8 cellular contexts compared by ENCODE assay signal in genomic region chr5:8458038-8458383, GRCh38.
A peak's percentile ranks its signal among the peaks of the same experiment; 100 is the strongest.
DNase-seq lines count a peak whose midpoint lies in the region; ATAC-seq and TF ChIP-seq lines count a peak whose summit lies in the region.

No MANE protein-coding gene starts in this region.

- no peaks in the 10 kb centered on the region for H3K9me3 Mint-ChIP-seq in HFFc6
- no peaks in the 10 kb centered on the region for H3K9me3 Mint-ChIP-seq in natural killer cell treated with Interleukin-12 subunit alpha and Interleukin-12 subunit beta and Interleukin-15 and Interleukin-18, amount 100 ng/mL, for 72 hours

- peak overlapping the region; percentile 88 for H3K27ac Mint-ChIP-seq in HFFc6
- no peak overlapping the region for H3K27ac Mint-ChIP-seq in natural killer cell treated with Interleukin-12 subunit alpha and Interleukin-12 subunit beta and Interleukin-15 and Interleukin-18, amount 100 ng/mL, for 72 hours

- peak overlapping the region; percentile 95 for H3K4me3 Mint-ChIP-seq in HFFc6
- peak overlapping the region; percentile 69 for H3K4me3 Mint-ChIP-seq in natural killer cell treated with Interleukin-12 subunit alpha and Interleukin-12 subunit beta and Interleukin-15 and Interleukin-18, amount 100 ng/mL, for 72 hours

- no peaks in the 10 kb centered on the region for H3K27me3 ChIP-seq in SJSA1 (replicated peaks)

- H3K36me3 Mint-ChIP-seq in HFFc6 (ENCODE audit: low read depth): peaks cover 7% of the 10 kb centered on the region
- peaks cover 6% of the 10 kb centered on the region for H3K36me3 Mint-ChIP-seq in natural killer cell treated with Interleukin-12 subunit alpha and Interleukin-12 subunit beta and Interleukin-15 and Interleukin-18, amount 100 ng/mL, for 72 hours

- no peak for TF ChIP-seq CTCF in HFFc6 (IDR thresholded peaks at IDR 0.05)
- TF ChIP-seq CTCF in epithelial cell of proximal tubule (conservative IDR thresholded peaks at IDR 0.05; ENCODE audit: low read depth, low read length): no peak

- H3K4me1 ChIP-seq in SJSA1 (replicated peaks): peaks cover 6% of the 10 kb centered on the region

- H3K9me3 ChIP-seq in SJSA1 (replicated peaks): no peaks in the 10 kb centered on the region

- peaks cover 7% of the 10 kb centered on the region; the same call in 1 of the 2 replicates for H3K36me3 ChIP-seq in SJSA1

- H3K4me3 ChIP-seq in SJSA1 (peak overlapping the region; percentile 81), epithelial cell of proximal tubule (ENCODE audit: low read depth, low read length) (peak overlapping the region; percentile 74)

- peak overlapping the region; percentile 49 for H3K27ac ChIP-seq in SJSA1

- no peaks in the 10 kb centered on the region for H3K27me3 Mint-ChIP-seq in HFFc6 (ENCODE audit: insufficient read depth)
- H3K27me3 Mint-ChIP-seq in natural killer cell treated with Interleukin-12 subunit alpha and Interleukin-12 subunit beta and Interleukin-15 and Interleukin-18, amount 100 ng/mL, for 72 hours: no peaks in the 10 kb centered on the region

- ATAC-seq in GM18499 (IDR thresholded peaks at IDR 0.05; ENCODE audit: insufficient read depth, unreplicated experiment): peak; percentile 6
- peak in 1 of 2 donors; percentile 23 for ATAC-seq in natural killer cell treated with Interleukin-12 subunit alpha and Interleukin-12 subunit beta and Interleukin-15 and Interleukin-18, amount 100 ng/mL, for 72 hours

- peaks cover 33% of the 10 kb centered on the region for H3K4me1 Mint-ChIP-seq in HFFc6 (ENCODE audit: low read depth)
- peaks cover 0 to 8% of the 10 kb centered on the region in 2 donors for H3K4me1 Mint-ChIP-seq in natural killer cell treated with Interleukin-12 subunit alpha and Interleukin-12 subunit beta and Interleukin-15 and Interleukin-18, amount 100 ng/mL, for 72 hours (ENCODE audit: low read depth in 2 of 2)

- DNase-seq in HFFc6: peak; percentile 17
- DNase-seq in SJSA1 (ENCODE audit: low read depth in 1 of 2, low spot score in 2 of 2): peak in 1 of 2 experiments; percentile 5
- no peak for DNase-seq in epithelial cell of proximal tubule (ENCODE audit: low read depth)
- DNase-seq in natural killer cell treated with Interleukin-12 subunit alpha and Interleukin-12 subunit beta and Interleukin-15 and Interleukin-18, amount 100 ng/mL, for 72 hours (ENCODE audit: low spot score): no peak
- no peak for DNase-seq in UCSD-AML1 (lab: John Stamatoyannopoulos, UW; ENCODE audit: unreplicated experiment)
- no peak for DNase-seq in DMS79 treated with DMSO at 0.1 percent for 48 hours (lab: John Stamatoyannopoulos, UW)
- no peak for DNase-seq in stimulated activated naive CD4-positive, alpha-beta T cell treated with Interleukin-2 at 50 U/mL for 16 hours (lab: John Stamatoyannopoulos, UW)
